ENCODE assay signal across 8 cellular contexts in the genomic region with DNA sequence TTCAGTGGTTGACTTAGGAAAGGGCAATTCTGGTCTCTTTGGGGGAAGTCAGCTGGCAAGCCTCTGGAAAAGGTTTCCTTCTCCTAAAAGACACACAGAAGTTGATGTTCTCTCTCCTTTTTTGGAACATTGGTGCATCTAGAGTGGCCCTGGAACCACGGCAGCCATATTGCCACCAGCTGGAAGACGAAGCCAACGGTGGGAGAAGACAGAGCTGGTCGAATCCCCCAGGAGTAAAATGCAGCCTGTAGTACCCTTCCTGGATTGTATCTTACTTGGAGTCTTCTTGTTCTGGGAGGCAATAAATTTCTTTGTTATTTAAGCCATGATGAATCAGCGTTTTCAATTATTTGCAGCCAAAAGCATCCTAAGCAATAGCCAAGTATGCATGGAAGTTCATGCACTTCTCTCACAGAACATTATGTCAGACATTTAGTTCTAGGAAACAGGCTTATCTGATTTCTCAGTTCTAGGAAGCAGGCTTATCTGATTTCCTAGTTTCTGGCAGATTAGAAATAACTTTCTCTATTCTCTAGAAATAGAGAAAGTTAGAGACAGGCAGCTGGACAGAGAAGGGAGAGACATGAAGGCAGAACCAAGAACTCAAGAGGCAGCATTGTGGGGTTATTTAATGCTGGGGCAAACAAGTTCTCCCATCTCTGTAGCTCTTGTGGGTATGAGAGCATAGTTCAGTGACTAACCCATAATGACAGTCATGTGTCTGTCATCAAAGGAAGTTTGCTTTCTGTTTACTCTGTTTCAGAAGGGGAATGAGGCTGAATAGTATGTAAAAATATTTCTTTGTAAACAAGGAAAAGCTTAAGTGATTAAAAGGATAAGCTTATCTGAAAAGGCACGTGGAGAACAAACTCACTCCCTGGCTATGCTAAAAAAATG. TPM values are rescaled to one million over a fixed set of nuclear protein-coding genes. Genes with fewer than 3 reads are reported as not detected.
DNase-seq lines count a peak whose midpoint lies in the region; ATAC-seq and TF ChIP-seq lines count a peak whose summit lies in the region.

No MANE protein-coding gene starts in this region.

- CTCF ChIA-PET in AG04450 (lab: Charles Lee), result interaction anchor here (0.7 to 1.0 kb wide), 2 partner anchors 16 to 26 kb away, joined by 3 read pairs; no protein-coding TSS in a partner anchor

- H3K9me3 ChIP-seq in AG04450 (ENCODE audit: control insufficient read depth, insufficient read depth, low read length), result no peaks in the 10 kb centered on the region

- ATAC-seq in GM18867 (IDR thresholded peaks at IDR 0.05; ENCODE audit: unreplicated experiment) (peak; percentile 55), HG03045 (IDR thresholded peaks at IDR 0.05; ENCODE audit: unreplicated experiment) (peak; percentile 72)

- H3K27me3 ChIP-seq in AG04450 (ENCODE audit: control insufficient read depth, insufficient read depth, low read length), result no peaks in the 10 kb centered on the region

- POLR2A ChIA-PET in AG04450 (lab: Yijun Ruan, JAX), result interaction anchor here (0.9 to 3.8 kb wide), 6 partner anchors 11 to 55 kb away, joined by 3 to 116 read pairs (median 6); a partner anchor contains a TSS

- TF ChIP-seq CTCF in AG04450 (IDR thresholded peaks at IDR 0.05; ENCODE audit: low read depth, low read length), result no peak

- peak overlapping the region; percentile 71 for H3K27ac ChIP-seq in AG04450 (ENCODE audit: low read depth, low read length)

- no peak for DNase-seq in AG04450 (ENCODE audit: low read depth, low spot score)
- DNase-seq in SK-MEL-5 (ENCODE audit: low read depth, low spot score), result peak; percentile 37
- peak; percentile 83 for DNase-seq in fibroblast of peridontal ligament (ENCODE audit: extremely low read depth)
- no peak for DNase-seq in activated gamma-delta T cell (lab: John Stamatoyannopoulos, UW)
- DNase-seq in NCI-H2107 (lab: John Stamatoyannopoulos, UW), result no peak
- DNase-seq in stimulated activated CD4-positive, alpha-beta T cell treated with anti-CD3 and anti-CD28 coated beads, Interleukin-12 subunit alpha, Interleukin-12 subunit beta, amount 100 ng/mL, for 4 hours, result no peak

- in situ Hi-C loops in SK-MEL-5 (cut with HindIII; ENCODE audit: low pct_unique_long_range_greater_than_20kb, low sequenced_read_pairs), result no loop called here

- H3K4me3 ChIP-seq in AG04450 (ENCODE audit: low read depth, low read length), result no peak overlapping the region

RNA-seq across cellular contexts. Expression of a gene that starts 40.5 kb away (rescaled TPM):
- polyA plus RNA-seq in AG04450 (2011; rRNA removed), result 138 and 204 TPM in 2 replicates
- 137 and 201 TPM in 2 replicates for polyA minus RNA-seq in AG04450 (2011; rRNA and poly(A)+ RNA removed)
- 25.9 and 27.7 TPM in 2 replicates for total RNA-seq in SK-MEL-5 (2014; rRNA removed; shearing (Covaris generic))
- 7.8 and 8.8 TPM in 2 replicates for polyA plus RNA-seq in SK-MEL-5 (2015; cell fraction: cytosol; rRNA removed)
- polyA plus RNA-seq in SK-MEL-5 (2015; cell fraction: nucleus; rRNA removed), result 194 and 217 TPM in 2 replicates

Comparison
In these comparisons a context has a peak if more than half of its experiments do, and no peak if none do; other contexts are left out.
1. DNase-seq: peak in SK-MEL-5 (single experiment) and fibroblast of peridontal ligament (single experiment); none in AG04450 (single experiment), activated gamma-delta T cell (single experiment), NCI-H2107 (single experiment) and stimulated activated CD4-positive, alpha-beta T cell treated with anti-CD3 and anti-CD28 coated beads, Interleukin-12 subunit alpha, Interleukin-12 subunit beta, amount 100 ng/mL, for 4 hours (single experiment).